ENCODE assay signal across 20 cellular contexts in genomic region chr9:18874069-18874468, GRCh38.
"Had no signal": no experiment of that assay in that cellular context is flagged by ENCODE, and none has a peak within 500 bp of the region (broad histone marks: within the 10 kb centered on the region; RNA-seq: fewer than 3 reads in every experiment).

No MANE protein-coding gene starts in this region.

- H3K36me3 ChIP-seq: esophagus squamous epithelium, gastrocnemius medialis, left ventricle myocardium inferior, tibial artery had no signal

- FAIRE-seq: bronchial epithelial cell had no signal

- DNase-seq: activated CD4-positive, alpha-beta memory T cell treated with anti-CD3 and anti-CD28 coated beads, Interleukin-2, amount 10 ng/mL, durations not matched to agents 7 days and 5 days; activated CD4-positive, alpha-beta T cell treated with anti-CD3 and anti-CD28 coated beads, Interleukin-2, amount 10 ng/mL, durations not matched to agents 24 days and 14 days; activated effector memory CD4-positive, alpha-beta T cell treated with anti-CD3 and anti-CD28 coated beads, Interleukin-2, amount 50 U/mL, for 16 hours; activated naive CD4-positive, alpha-beta T cell treated with anti-CD3 and anti-CD28 coated beads, Interleukin-2, amount 10 ng/mL, durations not matched to agents 7 days and 5 days; activated T-cell treated with anti-CD3 and anti-CD28 coated beads, Interleukin-2, amount 50 U/mL, for 72 hours; amygdala; cerebellar nuclear complex; endodermal cell; esophagus squamous epithelium; gastrocnemius medialis; hypothalamus; left ventricle myocardium inferior; mammary epithelial cell; midbrain; natural killer cell; stimulated activated CD4-positive, alpha-beta T cell treated with anti-CD3 and anti-CD28 coated beads, Interleukin-4, amount 100 ng/mL, for 24 hours; tibial artery had no signal

- ATAC-seq: activated CD4-positive, CD25-positive, alpha-beta regulatory T cell treated with anti-CD3 and anti-CD28 coated beads, Interleukin-2, amount 50 U/mL, for 24 hours; activated T-cell treated with anti-CD3 and anti-CD28 coated beads, Interleukin-2, amount 50 U/mL, for 72 hours; gastrocnemius medialis; natural killer cell had no signal

- H3K27me3 ChIP-seq: esophagus squamous epithelium, gastrocnemius medialis, tibial artery had no signal

- H3K4me1 ChIP-seq: esophagus squamous epithelium, gastrocnemius medialis, left ventricle myocardium inferior, tibial artery had no signal

- H3K4me3 ChIP-seq: coronary artery, esophagus squamous epithelium, gastrocnemius medialis, left ventricle myocardium inferior, tibial artery had no signal

- H3K27ac ChIP-seq: coronary artery, esophagus squamous epithelium, gastrocnemius medialis, left ventricle myocardium inferior, tibial artery had no signal
